In the genomic region with DNA sequence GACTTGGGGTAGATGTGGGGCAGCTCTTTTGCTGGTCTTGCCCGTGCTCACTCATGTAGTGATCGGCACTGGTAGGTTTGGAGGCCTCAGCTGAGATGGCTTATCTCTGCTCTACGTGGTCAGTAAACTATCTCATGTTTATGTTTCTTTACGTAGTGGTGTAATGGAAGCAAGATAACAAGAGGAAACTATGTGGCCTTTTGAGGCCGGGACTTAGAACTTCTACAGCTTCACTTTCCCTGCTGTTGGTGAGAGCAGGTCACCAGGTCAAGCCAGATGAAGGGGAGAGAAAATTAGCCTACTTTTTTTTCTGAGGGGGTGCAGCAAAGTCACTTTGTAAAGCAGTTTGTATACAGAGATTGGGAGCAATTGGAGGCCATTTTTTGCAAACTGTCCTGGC, we compare ENCODE assay signal across 1 cellular context.
TF ChIP-seq lines count a peak whose summit lies in the region.

No MANE protein-coding gene starts in this region.

TF ChIP-seq in HepG2, 621 proteins besides CTCF, POLR2A, EP300 and RAD21 (continued from another document and continues in another):
- TF ChIP-seq, protein P1, sequence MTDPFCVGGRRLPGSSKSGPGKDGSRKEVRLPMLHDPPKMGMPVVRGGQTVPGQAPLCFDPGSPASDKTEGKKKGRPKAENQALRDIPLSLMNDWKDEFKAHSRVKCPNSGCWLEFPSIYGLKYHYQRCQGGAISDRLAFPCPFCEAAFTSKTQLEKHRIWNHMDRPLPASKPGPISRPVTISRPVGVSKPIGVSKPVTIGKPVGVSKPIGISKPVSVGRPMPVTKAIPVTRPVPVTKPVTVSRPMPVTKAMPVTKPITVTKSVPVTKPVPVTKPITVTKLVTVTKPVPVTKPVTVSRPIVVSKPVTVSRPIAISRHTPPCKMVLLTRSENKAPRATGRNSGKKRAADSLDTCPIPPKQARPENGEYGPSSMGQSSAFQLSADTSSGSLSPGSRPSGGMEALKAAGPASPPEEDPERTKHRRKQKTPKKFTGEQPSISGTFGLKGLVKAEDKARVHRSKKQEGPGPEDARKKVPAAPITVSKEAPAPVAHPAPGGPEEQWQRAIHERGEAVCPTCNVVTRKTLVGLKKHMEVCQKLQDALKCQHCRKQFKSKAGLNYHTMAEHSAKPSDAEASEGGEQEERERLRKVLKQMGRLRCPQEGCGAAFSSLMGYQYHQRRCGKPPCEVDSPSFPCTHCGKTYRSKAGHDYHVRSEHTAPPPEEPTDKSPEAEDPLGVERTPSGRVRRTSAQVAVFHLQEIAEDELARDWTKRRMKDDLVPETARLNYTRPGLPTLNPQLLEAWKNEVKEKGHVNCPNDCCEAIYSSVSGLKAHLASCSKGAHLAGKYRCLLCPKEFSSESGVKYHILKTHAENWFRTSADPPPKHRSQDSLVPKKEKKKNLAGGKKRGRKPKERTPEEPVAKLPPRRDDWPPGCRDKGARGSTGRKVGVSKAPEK (CRISPR knock-in tag; IDR thresholded peaks at IDR 0.05; ENCODE audit: borderline replicate concordance) = no peak
- TF ChIP-seq ARNT2 (CRISPR knock-in tag; IDR thresholded peaks at IDR 0.05; ENCODE audit: low read depth) (no peak), SIX1 (CRISPR knock-in tag; IDR thresholded peaks at IDR 0.05; ENCODE audit: borderline replicate concordance) (peak; percentile 63; the same call in 1 of the 2 replicates), ZNF850 (CRISPR knock-in tag; conservative IDR thresholded peaks at IDR 0.05) (no peak), ZZZ3 (CRISPR knock-in tag; IDR thresholded peaks at IDR 0.05; ENCODE audit: borderline replicate concordance) (no peak), ZMAT3 (CRISPR knock-in tag; conservative IDR thresholded peaks at IDR 0.05) (no peak), ZNF367 (CRISPR knock-in tag; IDR thresholded peaks at IDR 0.05; ENCODE audit: borderline replicate concordance) (no peak), TSC22D2 (CRISPR knock-in tag; IDR thresholded peaks at IDR 0.05; ENCODE audit: borderline replicate concordance) (peak; percentile 43; the same call in 1 of the 2 replicates), ZNF782 (CRISPR knock-in tag; IDR thresholded peaks at IDR 0.05; ENCODE audit: borderline replicate concordance) (no peak), ZNF841 (CRISPR knock-in tag; IDR thresholded peaks at IDR 0.05; ENCODE audit: borderline replicate concordance) (no peak), PRMT3 (CRISPR knock-in tag; IDR thresholded peaks at IDR 0.05; ENCODE audit: borderline replicate concordance, low read depth) (no peak), SP140L (CRISPR knock-in tag; IDR thresholded peaks at IDR 0.05; ENCODE audit: borderline replicate concordance) (no peak), RNF2 (conservative IDR thresholded peaks at IDR 0.05; ENCODE audit: low read depth) (no peak), MED1 (CRISPR knock-in tag; IDR thresholded peaks at IDR 0.05) (peak; percentile 86), MLLT10 (CRISPR knock-in tag; IDR thresholded peaks at IDR 0.05) (no peak), HOXA7 (CRISPR knock-in tag; IDR thresholded peaks at IDR 0.05) (no peak), ZNF326 (CRISPR knock-in tag; IDR thresholded peaks at IDR 0.05; ENCODE audit: borderline replicate concordance) (no peak), MAFF (IDR thresholded peaks at IDR 0.05; ENCODE audit: low read depth, low read length) (no peak), ZBTB3 (CRISPR knock-in tag; IDR thresholded peaks at IDR 0.05; ENCODE audit: borderline replicate concordance, low read depth) (no peak), SALL1 (CRISPR knock-in tag; IDR thresholded peaks at IDR 0.05) (peak; percentile 74), ZNF570 (CRISPR knock-in tag; IDR thresholded peaks at IDR 0.05; ENCODE audit: borderline replicate concordance) (no peak), ZNF264 (CRISPR knock-in tag; IDR thresholded peaks at IDR 0.05) (peak; percentile 70), JUN (CRISPR knock-in tag; IDR thresholded peaks at IDR 0.05) (no peak), SMAD9 (CRISPR knock-in tag; IDR thresholded peaks at IDR 0.05) (no peak), TEAD2 (CRISPR knock-in tag; IDR thresholded peaks at IDR 0.05) (no peak)
- TF ChIP-seq, protein P2, sequence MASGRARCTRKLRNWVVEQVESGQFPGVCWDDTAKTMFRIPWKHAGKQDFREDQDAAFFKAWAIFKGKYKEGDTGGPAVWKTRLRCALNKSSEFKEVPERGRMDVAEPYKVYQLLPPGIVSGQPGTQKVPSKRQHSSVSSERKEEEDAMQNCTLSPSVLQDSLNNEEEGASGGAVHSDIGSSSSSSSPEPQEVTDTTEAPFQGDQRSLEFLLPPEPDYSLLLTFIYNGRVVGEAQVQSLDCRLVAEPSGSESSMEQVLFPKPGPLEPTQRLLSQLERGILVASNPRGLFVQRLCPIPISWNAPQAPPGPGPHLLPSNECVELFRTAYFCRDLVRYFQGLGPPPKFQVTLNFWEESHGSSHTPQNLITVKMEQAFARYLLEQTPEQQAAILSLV (CRISPR knock-in tag; IDR thresholded peaks at IDR 0.05; ENCODE audit: borderline replicate concordance) = no peak
- TF ChIP-seq, protein P3, sequence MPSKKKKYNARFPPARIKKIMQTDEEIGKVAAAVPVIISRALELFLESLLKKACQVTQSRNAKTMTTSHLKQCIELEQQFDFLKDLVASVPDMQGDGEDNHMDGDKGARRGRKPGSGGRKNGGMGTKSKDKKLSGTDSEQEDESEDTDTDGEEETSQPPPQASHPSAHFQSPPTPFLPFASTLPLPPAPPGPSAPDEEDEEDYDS (CRISPR knock-in tag; IDR thresholded peaks at IDR 0.05) = no peak
- TF ChIP-seq, protein P4, sequence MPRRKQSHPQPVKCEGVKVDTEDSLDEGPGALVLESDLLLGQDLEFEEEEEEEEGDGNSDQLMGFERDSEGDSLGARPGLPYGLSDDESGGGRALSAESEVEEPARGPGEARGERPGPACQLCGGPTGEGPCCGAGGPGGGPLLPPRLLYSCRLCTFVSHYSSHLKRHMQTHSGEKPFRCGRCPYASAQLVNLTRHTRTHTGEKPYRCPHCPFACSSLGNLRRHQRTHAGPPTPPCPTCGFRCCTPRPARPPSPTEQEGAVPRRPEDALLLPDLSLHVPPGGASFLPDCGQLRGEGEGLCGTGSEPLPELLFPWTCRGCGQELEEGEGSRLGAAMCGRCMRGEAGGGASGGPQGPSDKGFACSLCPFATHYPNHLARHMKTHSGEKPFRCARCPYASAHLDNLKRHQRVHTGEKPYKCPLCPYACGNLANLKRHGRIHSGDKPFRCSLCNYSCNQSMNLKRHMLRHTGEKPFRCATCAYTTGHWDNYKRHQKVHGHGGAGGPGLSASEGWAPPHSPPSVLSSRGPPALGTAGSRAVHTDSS (CRISPR knock-in tag; conservative IDR thresholded peaks at IDR 0.05) = no peak
- TF ChIP-seq, protein P5, sequence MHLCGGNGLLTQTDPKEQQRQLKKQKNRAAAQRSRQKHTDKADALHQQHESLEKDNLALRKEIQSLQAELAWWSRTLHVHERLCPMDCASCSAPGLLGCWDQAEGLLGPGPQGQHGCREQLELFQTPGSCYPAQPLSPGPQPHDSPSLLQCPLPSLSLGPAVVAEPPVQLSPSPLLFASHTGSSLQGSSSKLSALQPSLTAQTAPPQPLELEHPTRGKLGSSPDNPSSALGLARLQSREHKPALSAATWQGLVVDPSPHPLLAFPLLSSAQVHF (CRISPR knock-in tag; IDR thresholded peaks at IDR 0.05) = no peak
- TF ChIP-seq, protein P6, sequence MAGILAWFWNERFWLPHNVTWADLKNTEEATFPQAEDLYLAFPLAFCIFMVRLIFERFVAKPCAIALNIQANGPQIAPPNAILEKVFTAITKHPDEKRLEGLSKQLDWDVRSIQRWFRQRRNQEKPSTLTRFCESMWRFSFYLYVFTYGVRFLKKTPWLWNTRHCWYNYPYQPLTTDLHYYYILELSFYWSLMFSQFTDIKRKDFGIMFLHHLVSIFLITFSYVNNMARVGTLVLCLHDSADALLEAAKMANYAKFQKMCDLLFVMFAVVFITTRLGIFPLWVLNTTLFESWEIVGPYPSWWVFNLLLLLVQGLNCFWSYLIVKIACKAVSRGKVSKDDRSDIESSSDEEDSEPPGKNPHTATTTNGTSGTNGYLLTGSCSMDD (CRISPR knock-in tag; IDR thresholded peaks at IDR 0.05) = no peak
- TF ChIP-seq, protein P7, sequence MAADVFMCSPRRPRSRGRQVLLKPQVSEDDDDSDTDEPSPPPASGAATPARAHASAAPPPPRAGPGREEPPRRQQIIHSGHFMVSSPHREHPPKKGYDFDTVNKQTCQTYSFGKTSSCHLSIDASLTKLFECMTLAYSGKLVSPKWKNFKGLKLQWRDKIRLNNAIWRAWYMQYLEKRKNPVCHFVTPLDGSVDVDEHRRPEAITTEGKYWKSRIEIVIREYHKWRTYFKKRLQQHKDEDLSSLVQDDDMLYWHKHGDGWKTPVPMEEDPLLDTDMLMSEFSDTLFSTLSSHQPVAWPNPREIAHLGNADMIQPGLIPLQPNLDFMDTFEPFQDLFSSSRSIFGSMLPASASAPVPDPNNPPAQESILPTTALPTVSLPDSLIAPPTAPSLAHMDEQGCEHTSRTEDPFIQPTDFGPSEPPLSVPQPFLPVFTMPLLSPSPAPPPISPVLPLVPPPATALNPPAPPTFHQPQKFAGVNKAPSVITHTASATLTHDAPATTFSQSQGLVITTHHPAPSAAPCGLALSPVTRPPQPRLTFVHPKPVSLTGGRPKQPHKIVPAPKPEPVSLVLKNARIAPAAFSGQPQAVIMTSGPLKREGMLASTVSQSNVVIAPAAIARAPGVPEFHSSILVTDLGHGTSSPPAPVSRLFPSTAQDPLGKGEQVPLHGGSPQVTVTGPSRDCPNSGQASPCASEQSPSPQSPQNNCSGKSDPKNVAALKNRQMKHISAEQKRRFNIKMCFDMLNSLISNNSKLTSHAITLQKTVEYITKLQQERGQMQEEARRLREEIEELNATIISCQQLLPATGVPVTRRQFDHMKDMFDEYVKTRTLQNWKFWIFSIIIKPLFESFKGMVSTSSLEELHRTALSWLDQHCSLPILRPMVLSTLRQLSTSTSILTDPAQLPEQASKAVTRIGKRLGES (CRISPR knock-in tag; IDR thresholded peaks at IDR 0.05; ENCODE audit: borderline replicate concordance) = no peak
- TF ChIP-seq, protein P8, sequence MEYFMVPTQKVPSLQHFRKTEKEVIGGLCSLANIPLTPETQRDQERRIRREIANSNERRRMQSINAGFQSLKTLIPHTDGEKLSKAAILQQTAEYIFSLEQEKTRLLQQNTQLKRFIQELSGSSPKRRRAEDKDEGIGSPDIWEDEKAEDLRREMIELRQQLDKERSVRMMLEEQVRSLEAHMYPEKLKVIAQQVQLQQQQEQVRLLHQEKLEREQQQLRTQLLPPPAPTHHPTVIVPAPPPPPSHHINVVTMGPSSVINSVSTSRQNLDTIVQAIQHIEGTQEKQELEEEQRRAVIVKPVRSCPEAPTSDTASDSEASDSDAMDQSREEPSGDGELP (IDR thresholded peaks at IDR 0.05; ENCODE audit: borderline replicate concordance, low read depth) = peak; percentile 89; the same call in 1 of the 2 replicates
- TF ChIP-seq, protein P9, sequence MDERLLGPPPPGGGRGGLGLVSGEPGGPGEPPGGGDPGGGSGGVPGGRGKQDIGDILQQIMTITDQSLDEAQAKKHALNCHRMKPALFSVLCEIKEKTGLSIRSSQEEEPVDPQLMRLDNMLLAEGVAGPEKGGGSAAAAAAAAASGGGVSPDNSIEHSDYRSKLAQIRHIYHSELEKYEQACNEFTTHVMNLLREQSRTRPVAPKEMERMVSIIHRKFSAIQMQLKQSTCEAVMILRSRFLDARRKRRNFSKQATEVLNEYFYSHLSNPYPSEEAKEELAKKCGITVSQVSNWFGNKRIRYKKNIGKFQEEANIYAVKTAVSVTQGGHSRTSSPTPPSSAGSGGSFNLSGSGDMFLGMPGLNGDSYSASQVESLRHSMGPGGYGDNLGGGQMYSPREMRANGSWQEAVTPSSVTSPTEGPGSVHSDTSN (CRISPR knock-in tag; IDR thresholded peaks at IDR 0.05) = no peak
- TF ChIP-seq, protein P10, sequence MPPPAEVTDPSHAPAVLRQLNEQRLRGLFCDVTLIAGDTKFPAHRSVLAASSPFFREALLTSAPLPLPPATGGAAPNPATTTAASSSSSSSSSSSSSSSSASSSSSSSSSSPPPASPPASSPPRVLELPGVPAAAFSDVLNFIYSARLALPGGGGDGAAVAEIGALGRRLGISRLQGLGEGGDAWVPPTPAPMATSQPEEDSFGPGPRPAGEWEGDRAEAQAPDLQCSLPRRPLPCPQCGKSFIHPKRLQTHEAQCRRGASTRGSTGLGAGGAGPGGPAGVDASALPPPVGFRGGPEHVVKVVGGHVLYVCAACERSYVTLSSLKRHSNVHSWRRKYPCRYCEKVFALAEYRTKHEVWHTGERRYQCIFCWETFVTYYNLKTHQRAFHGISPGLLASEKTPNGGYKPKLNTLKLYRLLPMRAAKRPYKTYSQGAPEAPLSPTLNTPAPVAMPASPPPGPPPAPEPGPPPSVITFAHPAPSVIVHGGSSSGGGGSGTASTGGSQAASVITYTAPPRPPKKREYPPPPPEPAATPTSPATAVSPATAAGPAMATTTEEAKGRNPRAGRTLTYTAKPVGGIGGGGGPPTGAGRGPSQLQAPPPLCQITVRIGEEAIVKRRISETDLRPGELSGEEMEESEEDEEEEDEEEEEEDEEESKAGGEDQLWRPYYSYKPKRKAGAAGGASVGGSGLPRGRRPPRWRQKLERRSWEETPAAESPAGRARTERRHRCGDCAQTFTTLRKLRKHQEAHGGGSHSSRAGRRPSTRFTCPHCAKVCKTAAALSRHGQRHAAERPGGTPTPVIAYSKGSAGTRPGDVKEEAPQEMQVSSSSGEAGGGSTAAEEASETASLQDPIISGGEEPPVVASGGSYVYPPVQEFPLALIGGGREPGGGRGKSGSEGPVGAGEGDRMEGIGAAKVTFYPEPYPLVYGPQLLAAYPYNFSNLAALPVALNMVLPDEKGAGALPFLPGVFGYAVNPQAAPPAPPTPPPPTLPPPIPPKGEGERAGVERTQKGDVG (CRISPR knock-in tag; IDR thresholded peaks at IDR 0.05; ENCODE audit: borderline replicate concordance) = no peak
- TF ChIP-seq, protein P11, sequence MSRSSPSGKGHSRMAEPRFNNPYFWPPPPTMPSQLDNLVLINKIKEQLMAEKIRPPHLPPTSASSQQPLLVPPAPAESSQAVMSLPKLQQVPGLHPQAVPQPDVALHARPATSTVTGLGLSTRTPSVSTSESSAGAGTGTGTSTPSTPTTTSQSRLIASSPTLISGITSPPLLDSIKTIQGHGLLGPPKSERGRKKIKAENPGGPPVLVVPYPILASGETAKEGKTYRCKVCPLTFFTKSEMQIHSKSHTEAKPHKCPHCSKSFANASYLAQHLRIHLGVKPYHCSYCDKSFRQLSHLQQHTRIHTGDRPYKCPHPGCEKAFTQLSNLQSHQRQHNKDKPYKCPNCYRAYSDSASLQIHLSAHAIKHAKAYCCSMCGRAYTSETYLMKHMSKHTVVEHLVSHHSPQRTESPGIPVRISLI (CRISPR knock-in tag; IDR thresholded peaks at IDR 0.05; ENCODE audit: borderline replicate concordance) = peak; percentile 91
- TF ChIP-seq, protein P12, sequence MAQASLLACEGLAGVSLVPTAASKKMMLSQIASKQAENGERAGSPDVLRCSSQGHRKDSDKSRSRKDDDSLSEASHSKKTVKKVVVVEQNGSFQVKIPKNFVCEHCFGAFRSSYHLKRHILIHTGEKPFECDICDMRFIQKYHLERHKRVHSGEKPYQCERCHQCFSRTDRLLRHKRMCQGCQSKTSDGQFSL (CRISPR knock-in tag; IDR thresholded peaks at IDR 0.05) = peak; percentile 75; the same call in 1 of the 2 replicates
